In the genomic region with DNA sequence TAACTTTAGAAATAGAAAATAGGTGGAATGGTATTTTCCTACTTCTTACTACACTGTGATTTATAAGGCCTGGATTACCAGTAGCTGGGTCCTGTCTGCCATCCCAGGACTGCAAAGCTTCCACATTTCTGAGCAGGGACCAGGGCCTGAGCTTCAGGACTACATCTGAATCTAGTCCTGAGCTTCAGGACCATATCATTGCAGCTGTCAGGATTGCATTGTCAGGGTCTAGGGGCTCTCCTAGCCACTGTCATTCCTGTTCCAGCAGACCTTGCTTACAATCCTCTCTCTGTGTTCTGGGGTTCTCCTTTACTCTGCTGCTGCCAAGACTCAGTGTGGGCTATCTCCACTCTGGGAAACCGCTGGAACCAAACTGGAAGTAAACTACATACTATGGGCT, we compare ENCODE assay signal across 31 cellular contexts. TPM values are rescaled to one million over a fixed set of nuclear protein-coding genes. Genes with fewer than 3 reads are reported as not detected.
"Had no signal": no experiment of that assay in that cellular context is flagged by ENCODE, and none has a peak within 500 bp of the region (broad histone marks: within the 10 kb centered on the region; RNA-seq: fewer than 3 reads in every experiment).

No MANE protein-coding gene starts in this region.

- H3K27me3 ChIP-seq: body of pancreas, breast epithelium had no signal

- H3K4me3 Mint-ChIP-seq: activated CD4-positive, alpha-beta T cell treated with anti-CD3 and anti-CD28 coated beads, Interleukin-2, amount 10 ng/mL, durations not matched to agents 24 days and 14 days; activated CD8-positive, alpha-beta T cell treated with anti-CD3 and anti-CD28 coated beads for 36 hours; activated naive CD8-positive, alpha-beta T cell treated with anti-CD3 and anti-CD28 coated beads, Interleukin-2, amount 10 ng/mL, durations not matched to agents 7 days and 5 days; activated T-helper 1 cell treated with anti-CD3 and anti-CD28 coated beads, Interleukin-12 subunit alpha, Interleukin-12 subunit beta, Interleukin-2, Interleukin-4 antibody, amounts not matched to agents 30 ng/mL and 10 ng/mL and 1 ng/mL, durations not matched to agents 14 hours and 24 hours and 36 hours had no signal

- H3K36me3 Mint-ChIP-seq: activated naive CD8-positive, alpha-beta T cell treated with anti-CD3 and anti-CD28 coated beads, Interleukin-2, amount 10 ng/mL, durations not matched to agents 7 days and 5 days had no signal

- H3K27ac ChIP-seq: body of pancreas, breast epithelium, RWPE1, WERI-Rb-1 had no signal

- H3K4me1 Mint-ChIP-seq: activated CD4-positive, alpha-beta T cell treated with anti-CD3 and anti-CD28 coated beads, Interleukin-2, amount 10 ng/mL, durations not matched to agents 24 days and 14 days; activated naive CD8-positive, alpha-beta T cell treated with anti-CD3 and anti-CD28 coated beads, Interleukin-2, amount 10 ng/mL, durations not matched to agents 7 days and 5 days had no signal

- H3K4me1 ChIP-seq: body of pancreas, breast epithelium had no signal

- H3K4me3 ChIP-seq: body of pancreas, breast epithelium, K562 had no signal

- H3K27ac Mint-ChIP-seq: activated CD4-positive, alpha-beta T cell treated with anti-CD3 and anti-CD28 coated beads, Interleukin-2, amount 10 ng/mL, durations not matched to agents 24 days and 14 days; activated CD8-positive, alpha-beta T cell treated with anti-CD3 and anti-CD28 coated beads for 36 hours; activated naive CD8-positive, alpha-beta T cell treated with anti-CD3 and anti-CD28 coated beads, Interleukin-2, amount 10 ng/mL, durations not matched to agents 7 days and 5 days; activated T-helper 1 cell treated with anti-CD3 and anti-CD28 coated beads, Interleukin-12 subunit alpha, Interleukin-12 subunit beta, Interleukin-2, Interleukin-4 antibody, amounts not matched to agents 30 ng/mL and 10 ng/mL and 1 ng/mL, durations not matched to agents 14 hours and 24 hours and 36 hours had no signal

- H3K9me3 ChIP-seq: body of pancreas had no signal

- ATAC-seq: activated CD8-positive, alpha-beta T cell treated with anti-CD3 and anti-CD28 coated beads for 36 hours; body of pancreas; K562; PC-3 had no signal

- H3K27me3 Mint-ChIP-seq: activated CD4-positive, alpha-beta T cell treated with anti-CD3 and anti-CD28 coated beads, Interleukin-2, amount 10 ng/mL, durations not matched to agents 24 days and 14 days; activated CD8-positive, alpha-beta T cell treated with anti-CD3 and anti-CD28 coated beads for 36 hours; activated naive CD8-positive, alpha-beta T cell treated with anti-CD3 and anti-CD28 coated beads, Interleukin-2, amount 10 ng/mL, durations not matched to agents 7 days and 5 days had no signal

- DNase-seq: activated CD4-positive, alpha-beta T cell treated with anti-CD3 and anti-CD28 coated beads, Interleukin-2, amount 10 ng/mL, durations not matched to agents 24 days and 14 days; activated CD4-positive, alpha-beta T cell treated with anti-CD3 and anti-CD28 coated beads, Interleukin-2, amount 50 U/mL, for 4 hours; activated CD8-positive, alpha-beta T cell treated with anti-CD3 and anti-CD28 coated beads for 36 hours; activated naive CD4-positive, alpha-beta T cell treated with anti-CD3 and anti-CD28 coated beads, Interleukin-2, amount 50 U/mL, for 16 hours; activated naive CD8-positive, alpha-beta T cell treated with anti-CD3 and anti-CD28 coated beads, Interleukin-2, amount 10 ng/mL, durations not matched to agents 7 days and 5 days; activated T-cell treated with anti-CD3 and anti-CD28 coated beads, Interleukin-2, amount 50 U/mL, for 1 hour; body of pancreas; IMR-90; NCI-H1105; NCI-H1417 treated with DMSO at 0.1 percent for 48 hours; NCI-H187 treated with DMSO at 0.1 percent for 48 hours; NCI-H2081; NCI-H2171 treated with DMSO at 0.1 percent for 48 hours; NCI-H2227 treated with DMSO at 0.1 percent for 48 hours; NCI-H446; NCI-H510A treated with DMSO at 0.1 percent for 48 hours; NCI-H526 treated with DMSO at 0.1 percent for 48 hours; NK-92 treated with Interleukin-12 subunit alpha and Interleukin-12 subunit beta, amount 100 ng/mL, for 24 hours; PC-3; Right ventricle myocardium superior; SW 1271; T-helper 1 cell; T-helper 2 cell; T-helper 9 cell; WERI-Rb-1 had no signal

- H3K9me3 Mint-ChIP-seq: activated CD4-positive, alpha-beta T cell treated with anti-CD3 and anti-CD28 coated beads, Interleukin-2, amount 10 ng/mL, durations not matched to agents 24 days and 14 days; activated CD8-positive, alpha-beta T cell treated with anti-CD3 and anti-CD28 coated beads for 36 hours; activated naive CD8-positive, alpha-beta T cell treated with anti-CD3 and anti-CD28 coated beads, Interleukin-2, amount 10 ng/mL, durations not matched to agents 7 days and 5 days; activated T-helper 1 cell treated with anti-CD3 and anti-CD28 coated beads, Interleukin-12 subunit alpha, Interleukin-12 subunit beta, Interleukin-2, Interleukin-4 antibody, amounts not matched to agents 30 ng/mL and 10 ng/mL and 1 ng/mL, durations not matched to agents 14 hours and 24 hours and 36 hours had no signal

- H3K36me3 ChIP-seq: breast epithelium, WERI-Rb-1 had no signal

RNA-seq across cellular contexts. Expression of a gene that starts 16.3 kb away (rescaled TPM):
- total RNA-seq: activated CD4-positive, alpha-beta T cell treated with anti-CD3 and anti-CD28 coated beads, Interleukin-2, amount 10 ng/mL, durations not matched to agents 24 days and 14 days; activated CD8-positive, alpha-beta memory T cell treated with anti-CD3 and anti-CD28 coated beads for 36 hours; activated CD8-positive, alpha-beta T cell treated with anti-CD3 and anti-CD28 coated beads for 36 hours; activated naive CD8-positive, alpha-beta T cell treated with anti-CD3 and anti-CD28 coated beads, Interleukin-2, amount 10 ng/mL, durations not matched to agents 7 days and 5 days; activated T-helper 1 cell treated with anti-CD3 and anti-CD28 coated beads, Interleukin-12 subunit alpha, Interleukin-12 subunit beta, Interleukin-2, Interleukin-4 antibody, amounts not matched to agents 30 ng/mL and 10 ng/mL and 1 ng/mL, durations not matched to agents 14 hours and 24 hours and 36 hours; IMR-90; K562; M059J; PC-3 had no signal
- polyA plus RNA-seq: IMR-90, K562 had no signal
